In genomic region chr14:24368215-24368561, GRCh38 we compare ENCODE assay signal across 9 cellular contexts. TPM values are rescaled to one million over a fixed set of nuclear protein-coding genes. Genes with fewer than 3 reads are reported as not detected.
DNase-seq lines count a peak whose midpoint lies in the region; ATAC-seq and TF ChIP-seq lines count a peak whose summit lies in the region.
"Had no signal": no experiment of that assay in that cellular context is flagged by ENCODE, and none has a peak within 500 bp of the region (broad histone marks: within the 10 kb centered on the region; RNA-seq: fewer than 3 reads in every experiment).

No MANE protein-coding gene starts in this region.

- peak in 1 of 2 experiments; percentile 36 for DNase-seq in HAP-1 (ENCODE audit: low spot score in 2 of 2)
- DNase-seq in activated B cell treated with CpG ODN at 0.5 μM for 24 hours: no peak
- no peak for DNase-seq in spleen
- no peak for DNase-seq in NCI-H2196 treated with DMSO at 0.1 percent for 48 hours (lab: John Stamatoyannopoulos, UW; ENCODE audit: unreplicated experiment)
- DNase-seq in erythroblast (lab: John Stamatoyannopoulos, UW): no peak
- DNase-seq in occipital lobe (lab: John Stamatoyannopoulos, UW): no peak

- peaks cover 33% of the 10 kb centered on the region for H3K4me1 Mint-ChIP-seq in activated B cell treated with CpG ODN at 0.5 μM for 24 hours

- H3K4me1 ChIP-seq in HAP-1 (peaks cover 14% of the 10 kb centered on the region), spleen (peaks cover 16 to 60% (median 43%) of the 10 kb centered on the region in 6 donors)

- H3K9me3 ChIP-seq in HAP-1 (no peaks in the 10 kb centered on the region), spleen (no peaks in the 10 kb centered on the region)

- peaks cover 2% of the 10 kb centered on the region for H3K27me3 Mint-ChIP-seq in activated B cell treated with CpG ODN at 0.5 μM for 24 hours

- CTCF ChIA-PET in activated B cell treated with CpG ODN at 0.5 μM for 24 hours (lab: Charles Lee): interaction anchor here (1.4 kb wide), 1 partner anchor 64 kb away, joined by 3 read pairs; no protein-coding TSS in a partner anchor

- TF ChIP-seq CTCF in activated B cell treated with CpG ODN at 0.5 μM for 24 hours (IDR thresholded peaks at IDR 0.05): no peak
- no peak for TF ChIP-seq CTCF in spleen (IDR thresholded peaks at IDR 0.05 in 8 of 11, conservative IDR thresholded peaks at IDR 0.05 in 3 of 11)

- H3K27ac ChIP-seq in spleen: peak overlapping the region in 7 of 8 donors; percentile 58 to 85 (median 79)

- H3K9me3 Mint-ChIP-seq in activated B cell treated with CpG ODN at 0.5 μM for 24 hours: no peaks in the 10 kb centered on the region

- H3K27me3 ChIP-seq in HAP-1 (ENCODE audit: low read depth) (no peaks in the 10 kb centered on the region), spleen (replicated peaks in 1 of 7) (peaks cover 0 to 63% (median 11%) of the 10 kb centered on the region in 7 donors)

- H3K36me3 ChIP-seq in HAP-1 (replicated peaks): no peaks in the 10 kb centered on the region; the same call in 1 of the 2 replicates
- H3K36me3 ChIP-seq in spleen: peaks cover 0 to 2% (median 0%) of the 10 kb centered on the region in 6 donors

- no peak for ATAC-seq in activated B cell treated with CpG ODN at 0.5 μM for 24 hours (ENCODE audit: low read depth)
- ATAC-seq in HG03039 (IDR thresholded peaks at IDR 0.05; ENCODE audit: unreplicated experiment): no peak

- intact Hi-C loops in activated B cell treated with CpG ODN at 0.5 μM for 24 hours (cut with micrococcal nuclease) (loop anchor here (5.0 kb wide), 1 partner anchor 96 kb away; the partner anchor contains the start of gene RABGGTA), spleen (cut with DNase I; ENCODE audit: low total_unique reads) (loop anchor here (10.0 kb wide), 1 partner anchor 47 kb away; no protein-coding TSS in a partner anchor)

- 1 to 2% (median 1%) methylated on average over 13 to 15 of the region's 15 CpGs for WGBS in spleen, 5 donors

- no peaks in the 10 kb centered on the region for H3K36me3 Mint-ChIP-seq in activated B cell treated with CpG ODN at 0.5 μM for 24 hours (ENCODE audit: low read depth)

- H3K4me3 ChIP-seq in HAP-1 (peak overlapping the region; percentile 50), iPS-11a (ENCODE audit: low read depth, low read length) (peak overlapping the region; percentile 53), spleen (peak overlapping the region; percentile 7 to 73 (median 38))

- POLR2A ChIA-PET in activated B cell treated with CpG ODN at 0.5 μM for 24 hours (lab: Charles Lee): interaction anchor here (0.5 to 4.2 kb wide), 6 partner anchors 41 to 1385 kb away, joined by 3 to 257 read pairs (median 3); partner anchors contain the start of genes CBLN3, DCAF11 and KHNYN

- in situ Hi-C loops in HAP-1 (cut with MboI; ENCODE audit: low sequenced_read_pairs): no loop called here

- peak overlapping the region; percentile 85 for H3K4me3 Mint-ChIP-seq in activated B cell treated with CpG ODN at 0.5 μM for 24 hours

- TF ChIP-seq POLR2A in spleen (IDR thresholded peaks at IDR 0.05) (no peak), erythroblast (IDR thresholded peaks at IDR 0.05; ENCODE audit: low read length) (no peak)

- H3K27ac Mint-ChIP-seq in activated B cell treated with CpG ODN at 0.5 μM for 24 hours: peak overlapping the region; percentile 59

RNA-seq across cellular contexts. Expression of gene NFATC4, which starts 0.2 kb away (rescaled TPM):
- 9.4 and 11.2 TPM in 2 replicates for total RNA-seq in activated B cell treated with CpG ODN at 0.5 μM for 24 hours
- total RNA-seq in spleen: 10 to 100 TPM; 10.7 to 29.2 (median 20.2) TPM
- 100 to 1,000 TPM in 1 of 3 donors, 10 to 100 TPM in 2; 51.1 to 145 (median 99.9) TPM for polyA plus RNA-seq in spleen
- 5.1 TPM for total RNA-seq in occipital lobe

RNA-seq across cellular contexts. Expression of gene RIPK3, which starts 28.4 kb away (rescaled TPM):
- total RNA-seq in activated B cell treated with CpG ODN at 0.5 μM for 24 hours: 38.9 and 39.2 TPM in 2 replicates
- total RNA-seq in spleen: 10 to 100 TPM; 24.8 to 42.4 (median 32.6) TPM
- 10 to 100 TPM; 14.0 to 18.4 (median 14.7) TPM for polyA plus RNA-seq in spleen
- 0.47 TPM for total RNA-seq in occipital lobe

RNA-seq across cellular contexts. Expression of gene NYNRIN, which starts 30.6 kb away (rescaled TPM):
- total RNA-seq in activated B cell treated with CpG ODN at 0.5 μM for 24 hours: 0.02 and 0.04 TPM in 2 replicates
- total RNA-seq in spleen: 10 to 100 TPM in 5 of 7 donors, 1 to 10 TPM in 2; 4.7 to 18.0 (median 12.0) TPM
- polyA plus RNA-seq in spleen: 1 to 10 TPM in 2 of 3 donors, under 1 TPM in 1; 0.87 to 2.7 (median 2.2) TPM
- 15.0 TPM for total RNA-seq in occipital lobe

RNA-seq across cellular contexts. Expression of gene ADCY4, which starts 33.3 kb away (rescaled TPM):
- total RNA-seq in activated B cell treated with CpG ODN at 0.5 μM for 24 hours (2.3 and 2.4 TPM in 2 replicates), spleen (100 to 1,000 TPM in 1 of 7 donors, 10 to 100 TPM in 6; 34.4 to 114 (median 68.7) TPM), occipital lobe (1.4 TPM)
- 10 to 100 TPM; 13.0 to 53.5 (median 34.0) TPM for polyA plus RNA-seq in spleen
- total RNA-seq: RPMI7951 had no signal

RNA-seq across cellular contexts. Expression of gene LTB4R, which starts 56.9 kb away (rescaled TPM):
- 8.2 and 8.6 TPM in 2 replicates for total RNA-seq in activated B cell treated with CpG ODN at 0.5 μM for 24 hours
- total RNA-seq in spleen: 10 to 100 TPM; 20.9 to 50.4 (median 35.8) TPM
- 10 to 100 TPM; 13.9 to 28.6 (median 28.6) TPM for polyA plus RNA-seq in spleen
- total RNA-seq in occipital lobe: 1.6 TPM

Comparison
In these comparisons a context has a peak if more than half of its experiments do, and no peak if none do; other contexts are left out.
1. RNA of gene RIPK3, which starts 28.4 kb away (total RNA-seq): 38.9 to 39.2 TPM in activated B cell treated with CpG ODN at 0.5 μM for 24 hours and 24.8 to 42.4 TPM in spleen; 0.47 TPM in occipital lobe (single experiment); every median in the first group is over 10 times any median in the second.
2. Peak in every context shown above with its lines, with median percentiles within 50 percentile points of each other: H3K4me3 ChIP-seq.